Comparison of ENCODE assay signal across 11 cellular contexts in genomic region chr7:106069471-106070200, GRCh38. TPM values are rescaled to one million over a fixed set of nuclear protein-coding genes. Genes with fewer than 3 reads are reported as not detected.
DNase-seq lines count a peak whose midpoint lies in the region; ATAC-seq and TF ChIP-seq lines count a peak whose summit lies in the region.
"Had no signal": no experiment of that assay in that cellular context is flagged by ENCODE, and none has a peak within 500 bp of the region (broad histone marks: within the 10 kb centered on the region; RNA-seq: fewer than 3 reads in every experiment).

No MANE protein-coding gene starts in this region.

- TF ChIP-seq POLR2A in gastroesophageal sphincter (IDR thresholded peaks at IDR 0.05) (no peak), transverse colon (IDR thresholded peaks at IDR 0.05) (no peak)

- in situ Hi-C loops in transverse colon (cut with MboI; ENCODE audit: low pct_ligation_motif_present in 1 of 4, low pct_unique_long_range_greater_than_20kb in 1 of 4, low sequenced_read_pairs in 3 of 4) = no loop called here

- H3K27ac ChIP-seq in gastroesophageal sphincter (peak overlapping the region in 3 of 4 donors; percentile 78 to 89 (median 87)), transverse colon (peak overlapping the region; percentile 49 to 93 (median 85))

- no peak for DNase-seq in activated naive CD8-positive, alpha-beta T cell treated with anti-CD3 and anti-CD28 coated beads for 36 hours
- DNase-seq in RPMI8226 = peak; percentile 51
- DNase-seq in transverse colon = no peak
- no peak for DNase-seq in AG20443 (ENCODE audit: low spot score)
- no peak for DNase-seq in posterior vena cava (ENCODE audit: low spot score)
- DNase-seq: activated T-cell treated with anti-CD3 and anti-CD28 coated beads, Interleukin-2, amount 50 U/mL, for 48 hours; NCI-H146 had no signal

- H3K4me3 ChIP-seq in gastroesophageal sphincter (no peak overlapping the region), transverse colon (no peak overlapping the region)
- H3K4me3 ChIP-seq: GM23338 had no signal

- no peak overlapping the region for H3K4me3 Mint-ChIP-seq in activated naive CD8-positive, alpha-beta T cell
- H3K4me3 Mint-ChIP-seq in activated naive CD8-positive, alpha-beta T cell treated with anti-CD3 and anti-CD28 coated beads for 36 hours = no peak overlapping the region
- H3K4me3 Mint-ChIP-seq: GM23338 had no signal

- no peaks in the 10 kb centered on the region for H3K27me3 ChIP-seq in gastroesophageal sphincter
- H3K27me3 ChIP-seq in transverse colon = no peaks in the 10 kb centered on the region

- H3K9me3 Mint-ChIP-seq in activated naive CD8-positive, alpha-beta T cell (ENCODE audit: low read depth) = no peaks in the 10 kb centered on the region
- no peaks in the 10 kb centered on the region for H3K9me3 Mint-ChIP-seq in activated naive CD8-positive, alpha-beta T cell treated with anti-CD3 and anti-CD28 coated beads for 36 hours
- H3K9me3 Mint-ChIP-seq: GM23338 had no signal

- TF ChIP-seq EP300 in gastroesophageal sphincter (IDR thresholded peaks at IDR 0.05) (no peak), transverse colon (IDR thresholded peaks at IDR 0.05; ENCODE audit: low read depth) (no peak)

- no peak for TF ChIP-seq CTCF in gastroesophageal sphincter (IDR thresholded peaks at IDR 0.05)
- no peak for TF ChIP-seq CTCF in transverse colon (IDR thresholded peaks at IDR 0.05)

- H3K27me3 Mint-ChIP-seq in activated naive CD8-positive, alpha-beta T cell = no peaks in the 10 kb centered on the region
- no peaks in the 10 kb centered on the region for H3K27me3 Mint-ChIP-seq in activated naive CD8-positive, alpha-beta T cell treated with anti-CD3 and anti-CD28 coated beads for 36 hours

- H3K36me3 ChIP-seq in gastroesophageal sphincter (no peaks in the 10 kb centered on the region), transverse colon (no peaks in the 10 kb centered on the region)

- intact Hi-C loops in transverse colon (cut with DNase I; ENCODE audit: low total_unique reads) = loop anchor here (5.0 kb wide), 2 partner anchors 43 to 73 kb away; partner anchors contain the start of gene SYPL1
- intact Hi-C loops in posterior vena cava (cut with DNase I) = loop anchor here (10.0 kb wide), 1 partner anchor 45 kb away; the partner anchor contains the start of gene SYPL1 (in 2 of the 2)

- H3K4me1 Mint-ChIP-seq in activated naive CD8-positive, alpha-beta T cell (ENCODE audit: low read depth) = peaks cover 52% of the 10 kb centered on the region
- H3K4me1 Mint-ChIP-seq in activated naive CD8-positive, alpha-beta T cell treated with anti-CD3 and anti-CD28 coated beads for 36 hours = peaks cover 45% of the 10 kb centered on the region

- WGBS in gastroesophageal sphincter (ENCODE audit: low coverage in 1 of 2), 2 donors = 77 to 93% methylated on average over 5 of the region's 9 CpGs
- 80 to 100% methylated on average over 2 to 8 of the region's 9 CpGs for WGBS in transverse colon (ENCODE audit: low coverage in 1 of 2), 2 donors

- no peaks in the 10 kb centered on the region for H3K9me3 ChIP-seq in gastroesophageal sphincter
- H3K9me3 ChIP-seq in transverse colon = no peaks in the 10 kb centered on the region

- H3K4me1 ChIP-seq in gastroesophageal sphincter (peaks cover 10 to 93% (median 46%) of the 10 kb centered on the region in 3 donors), transverse colon (peaks cover 32 to 75% (median 57%) of the 10 kb centered on the region in 4 donors)

- H3K27ac Mint-ChIP-seq in activated naive CD8-positive, alpha-beta T cell = peak overlapping the region; percentile 13
- no peak overlapping the region for H3K27ac Mint-ChIP-seq in activated naive CD8-positive, alpha-beta T cell treated with anti-CD3 and anti-CD28 coated beads for 36 hours
- H3K27ac Mint-ChIP-seq: GM23338 had no signal

- no peaks in the 10 kb centered on the region for H3K36me3 Mint-ChIP-seq in activated naive CD8-positive, alpha-beta T cell
- no peaks in the 10 kb centered on the region for H3K36me3 Mint-ChIP-seq in activated naive CD8-positive, alpha-beta T cell treated with anti-CD3 and anti-CD28 coated beads for 36 hours

- ATAC-seq in gastroesophageal sphincter (no peak), HG02870 (IDR thresholded peaks at IDR 0.05; ENCODE audit: unreplicated experiment) (no peak)
- ATAC-seq: GM23338 had no signal

RNA-seq across cellular contexts. Expression of gene SYPL1, which starts 42.5 kb away (rescaled TPM):
- 10 to 100 TPM; 41.6 to 42.8 TPM for total RNA-seq in activated naive CD8-positive, alpha-beta T cell treated with anti-CD3 and anti-CD28 coated beads for 36 hours
- total RNA-seq in gastroesophageal sphincter (100 to 1,000 TPM in 1 of 4 donors, 10 to 100 TPM in 3; 80.0 to 132 (median 93.2) TPM), transverse colon (10 to 100 TPM; 36.7 to 81.8 (median 59.5) TPM), posterior vena cava (10 to 100 TPM; 81.4 to 89.8 TPM)
